In genomic region chr14:104209985-104210520, GRCh38 we compare ENCODE assay signal across 19 cellular contexts.
"Had no signal": no experiment of that assay in that cellular context is flagged by ENCODE, and none has a peak within 500 bp of the region (broad histone marks: within the 10 kb centered on the region; RNA-seq: fewer than 3 reads in every experiment).

No MANE protein-coding gene starts in this region.

- H3K27ac Mint-ChIP-seq: activated CD4-positive, alpha-beta memory T cell treated with anti-CD3 and anti-CD28 coated beads, Interleukin-2, amount 10 ng/mL, durations not matched to agents 7 days and 5 days; activated CD8-positive, alpha-beta memory T cell treated with anti-CD3 and anti-CD28 coated beads, Interleukin-2, amount 10 ng/mL, durations not matched to agents 7 days and 5 days; activated naive CD8-positive, alpha-beta T cell treated with anti-CD3 and anti-CD28 coated beads, Interleukin-2, amount 10 ng/mL, durations not matched to agents 7 days and 5 days; activated T-helper 17 cell treated with anti-CD3 and anti-CD28 coated beads, Interleukin-2, amount 50 U/mL, for 72 hours; natural killer cell treated with Interleukin-12 subunit alpha and Interleukin-12 subunit beta and Interleukin-15 and Interleukin-18, amount 100 ng/mL, for 72 hours had no signal

- H3K27me3 Mint-ChIP-seq: activated CD4-positive, alpha-beta memory T cell treated with anti-CD3 and anti-CD28 coated beads, Interleukin-2, amount 10 ng/mL, durations not matched to agents 7 days and 5 days; activated CD8-positive, alpha-beta memory T cell treated with anti-CD3 and anti-CD28 coated beads, Interleukin-2, amount 10 ng/mL, durations not matched to agents 7 days and 5 days; activated T-helper 17 cell treated with anti-CD3 and anti-CD28 coated beads, Interleukin-2, amount 50 U/mL, for 72 hours had no signal

- H3K4me1 Mint-ChIP-seq: activated CD4-positive, alpha-beta memory T cell treated with anti-CD3 and anti-CD28 coated beads, Interleukin-2, amount 10 ng/mL, durations not matched to agents 7 days and 5 days; activated CD8-positive, alpha-beta memory T cell treated with anti-CD3 and anti-CD28 coated beads, Interleukin-2, amount 10 ng/mL, durations not matched to agents 7 days and 5 days; activated naive CD8-positive, alpha-beta T cell treated with anti-CD3 and anti-CD28 coated beads, Interleukin-2, amount 10 ng/mL, durations not matched to agents 7 days and 5 days; activated T-helper 17 cell treated with anti-CD3 and anti-CD28 coated beads, Interleukin-2, amount 50 U/mL, for 72 hours had no signal

- ATAC-seq: activated CD8-positive, alpha-beta memory T cell treated with anti-CD3 and anti-CD28 coated beads, Interleukin-2, amount 10 ng/mL, durations not matched to agents 7 days and 5 days; activated T-helper 17 cell treated with anti-CD3 and anti-CD28 coated beads, Interleukin-2, amount 50 U/mL, for 72 hours; left colon; natural killer cell treated with Interleukin-12 subunit alpha and Interleukin-12 subunit beta and Interleukin-15 and Interleukin-18, amount 100 ng/mL, for 72 hours had no signal

- H3K36me3 ChIP-seq: brain microvascular endothelial cell, thyroid gland had no signal

- H3K27me3 ChIP-seq: brain microvascular endothelial cell, thyroid gland had no signal

- H3K4me3 Mint-ChIP-seq: activated CD4-positive, alpha-beta memory T cell treated with anti-CD3 and anti-CD28 coated beads, Interleukin-2, amount 10 ng/mL, durations not matched to agents 7 days and 5 days; activated CD8-positive, alpha-beta memory T cell treated with anti-CD3 and anti-CD28 coated beads, Interleukin-2, amount 10 ng/mL, durations not matched to agents 7 days and 5 days; activated naive CD8-positive, alpha-beta T cell treated with anti-CD3 and anti-CD28 coated beads, Interleukin-2, amount 10 ng/mL, durations not matched to agents 7 days and 5 days; activated T-helper 17 cell treated with anti-CD3 and anti-CD28 coated beads, Interleukin-2, amount 50 U/mL, for 72 hours; natural killer cell treated with Interleukin-12 subunit alpha and Interleukin-12 subunit beta and Interleukin-15 and Interleukin-18, amount 100 ng/mL, for 72 hours had no signal

- H3K27ac ChIP-seq: brain microvascular endothelial cell, coronary artery, thyroid gland had no signal

- H3K9me3 ChIP-seq: thyroid gland had no signal

- H3K4me3 ChIP-seq: coronary artery, lung, thyroid gland had no signal

- H3K36me3 Mint-ChIP-seq: activated CD8-positive, alpha-beta memory T cell treated with anti-CD3 and anti-CD28 coated beads, Interleukin-2, amount 10 ng/mL, durations not matched to agents 7 days and 5 days; activated naive CD8-positive, alpha-beta T cell treated with anti-CD3 and anti-CD28 coated beads, Interleukin-2, amount 10 ng/mL, durations not matched to agents 7 days and 5 days; natural killer cell treated with Interleukin-12 subunit alpha and Interleukin-12 subunit beta and Interleukin-15 and Interleukin-18, amount 100 ng/mL, for 72 hours had no signal

- H3K9me3 Mint-ChIP-seq: activated CD4-positive, alpha-beta memory T cell treated with anti-CD3 and anti-CD28 coated beads, Interleukin-2, amount 10 ng/mL, durations not matched to agents 7 days and 5 days; activated naive CD8-positive, alpha-beta T cell treated with anti-CD3 and anti-CD28 coated beads, Interleukin-2, amount 10 ng/mL, durations not matched to agents 7 days and 5 days; activated T-helper 17 cell treated with anti-CD3 and anti-CD28 coated beads, Interleukin-2, amount 50 U/mL, for 72 hours; natural killer cell treated with Interleukin-12 subunit alpha and Interleukin-12 subunit beta and Interleukin-15 and Interleukin-18, amount 100 ng/mL, for 72 hours had no signal

- H3K4me1 ChIP-seq: thyroid gland had no signal

- DNase-seq: activated CD4-positive, alpha-beta memory T cell treated with anti-CD3 and anti-CD28 coated beads, Interleukin-2, amount 10 ng/mL, durations not matched to agents 7 days and 5 days; activated CD4-positive, alpha-beta T cell treated with anti-CD3 and anti-CD28 coated beads for 48 hours; activated CD4-positive, CD25-positive, alpha-beta regulatory T cell; activated CD8-positive, alpha-beta memory T cell treated with anti-CD3 and anti-CD28 coated beads, Interleukin-2, amount 10 ng/mL, durations not matched to agents 7 days and 5 days; activated naive CD4-positive, alpha-beta T cell; activated naive CD8-positive, alpha-beta T cell treated with anti-CD3 and anti-CD28 coated beads, Interleukin-2, amount 10 ng/mL, durations not matched to agents 7 days and 5 days; brain microvascular endothelial cell; left colon; stimulated activated CD4-positive, alpha-beta T cell treated with anti-CD3 and anti-CD28 coated beads, Interleukin-12 subunit alpha, Interleukin-12 subunit beta, amount 100 ng/mL, for 4 hours; stimulated activated CD4-positive, alpha-beta T cell treated with anti-CD3 and anti-CD28 coated beads, Interleukin-1b, Interleukin-23, amount 100 ng/mL, for 48 hours; stimulated activated CD8-positive, alpha-beta memory T cell treated with anti-CD3 and anti-CD28 coated beads, Interleukin-4, amount 100 ng/mL, for 48 hours; stimulated activated naive CD4-positive, alpha-beta T cell; T-helper 1 cell; T1000; thyroid gland had no signal
